21 cellular contexts compared by ENCODE assay signal in genomic region chr9:115891929-115892328, GRCh38.
DNase-seq lines count a peak whose midpoint lies in the region; TF ChIP-seq lines count a peak whose summit lies in the region.
"Had no signal": no experiment of that assay in that cellular context is flagged by ENCODE, and none has a peak within 500 bp of the region (broad histone marks: within the 10 kb centered on the region; RNA-seq: fewer than 3 reads in every experiment).

No MANE protein-coding gene starts in this region.

- DNase-seq in AG04449 (ENCODE audit: low read depth, low spot score): peak; percentile 29
- peak; percentile 34 for DNase-seq in H4 (ENCODE audit: low spot score)
- peak; percentile 56 for DNase-seq in adipocyte (ENCODE audit: low read depth)
- peak; percentile 89 for DNase-seq in fibroblast of peridontal ligament (ENCODE audit: extremely low read depth)
- DNase-seq in HuH-7 (ENCODE audit: low spot score): no peak
- no peak for DNase-seq in SJCRH30
- DNase-seq in Peyer's patch: no peak
- no peak for DNase-seq in esophagus squamous epithelium (lab: John Stamatoyannopoulos, UW)
- DNase-seq: activated naive CD4-positive, alpha-beta T cell treated with anti-CD3 and anti-CD28 coated beads, Interleukin-2, amount 10 ng/mL, durations not matched to agents 7 days and 5 days; activated T-cell treated with anti-CD3 and anti-CD28 coated beads for 4 hours; DMS79 treated with DMSO at 0.1 percent for 48 hours; effector CD4-positive, alpha-beta T cell; left ventricle myocardium inferior; MV-4-11; NCI-H2029 treated with DMSO at 0.1 percent for 48 hours; NCI-H524; nucleus accumbens; upper lobe of left lung had no signal

- H3K4me3 ChIP-seq in AG04449 (ENCODE audit: low read depth, low read length): no peak overlapping the region
- no peak overlapping the region for H3K4me3 ChIP-seq in adipocyte (ENCODE audit: low read length)
- no peak overlapping the region for H3K4me3 ChIP-seq in SJCRH30
- H3K4me3 ChIP-seq in Peyer's patch: no peak overlapping the region
- no peak overlapping the region for H3K4me3 ChIP-seq in esophagus squamous epithelium
- H3K4me3 ChIP-seq: A549, gastroesophageal sphincter, left ventricle myocardium inferior, right atrium auricular region, upper lobe of left lung had no signal

- H3K4me1 ChIP-seq in adipocyte (ENCODE audit: control insufficient read depth, insufficient read depth, low read length): no peaks in the 10 kb centered on the region
- H3K4me1 ChIP-seq in SJCRH30: no peaks in the 10 kb centered on the region
- H3K4me1 ChIP-seq in Peyer's patch: no peaks in the 10 kb centered on the region
- H3K4me1 ChIP-seq in esophagus squamous epithelium: peaks cover 0 to 2% (median 0%) of the 10 kb centered on the region in 3 donors
- H3K4me1 ChIP-seq: A549, gastroesophageal sphincter, left ventricle myocardium inferior, right atrium auricular region, upper lobe of left lung had no signal

- TF ChIP-seq CTCF in AG04449 (IDR thresholded peaks at IDR 0.05; ENCODE audit: insufficient read depth, low read length, missing control alignments) (no peak), Peyer's patch (IDR thresholded peaks at IDR 0.05) (no peak), esophagus squamous epithelium (IDR thresholded peaks at IDR 0.05) (no peak)

- POLR2A ChIA-PET in AG04449 (lab: Yijun Ruan, JAX): no interaction called here

- H3K36me3 ChIP-seq in adipocyte (ENCODE audit: control insufficient read depth, insufficient read depth, low read length, severe bottlenecking) (no peaks in the 10 kb centered on the region), SJCRH30 (no peaks in the 10 kb centered on the region), Peyer's patch (no peaks in the 10 kb centered on the region), esophagus squamous epithelium (no peaks in the 10 kb centered on the region)
- H3K36me3 ChIP-seq: gastroesophageal sphincter, left ventricle myocardium inferior, right atrium auricular region, upper lobe of left lung had no signal

- TF ChIP-seq POLR2A in Peyer's patch (IDR thresholded peaks at IDR 0.05) (no peak), esophagus squamous epithelium (IDR thresholded peaks at IDR 0.05) (no peak)

- intact Hi-C loops in esophagus squamous epithelium (cut with DNase I): no loop called here

- no peak overlapping the region for H3K27ac ChIP-seq in SJCRH30
- no peak overlapping the region for H3K27ac ChIP-seq in Peyer's patch
- no peak overlapping the region for H3K27ac ChIP-seq in esophagus squamous epithelium
- H3K27ac ChIP-seq: A549, gastroesophageal sphincter, left ventricle myocardium inferior, right atrium auricular region, upper lobe of left lung had no signal

- H3K27me3 ChIP-seq in adipocyte (replicated peaks; ENCODE audit: control insufficient read depth, insufficient read depth, low read length) (no peaks in the 10 kb centered on the region), SJCRH30 (no peaks in the 10 kb centered on the region), Peyer's patch (no peaks in the 10 kb centered on the region), esophagus squamous epithelium (no peaks in the 10 kb centered on the region)
- H3K27me3 ChIP-seq: gastroesophageal sphincter, right atrium auricular region, upper lobe of left lung had no signal

- WGBS in esophagus squamous epithelium, 2 donors: 18 to 22% methylated on average over 2 of the region's 2 CpGs

- CTCF ChIA-PET in AG04449 (lab: Yijun Ruan, JAX): interaction anchor here (0.9 kb wide), 1 partner anchor 299 kb away, joined by 3 read pairs; no protein-coding TSS in a partner anchor

- no peaks in the 10 kb centered on the region for H3K9me3 ChIP-seq in adipocyte (ENCODE audit: control insufficient read depth, low read length)
- 0 out of 2 replicates have a peak, but pooled peaks cover 5% of the 10 kb centered on the region for H3K9me3 ChIP-seq in SJCRH30 (replicated peaks)
- peaks cover 0 to 3% (median 0%) of the 10 kb centered on the region in 4 donors for H3K9me3 ChIP-seq in Peyer's patch
- H3K9me3 ChIP-seq in esophagus squamous epithelium: no peaks in the 10 kb centered on the region
- H3K9me3 ChIP-seq: gastroesophageal sphincter, right atrium auricular region, upper lobe of left lung had no signal

- no peak overlapping the region for H3K9ac ChIP-seq in adipocyte (ENCODE audit: low read length)

Comparison
In these comparisons a context has a peak if more than half of its experiments do, and no peak if none do; other contexts are left out.
1. DNase-seq: peak in AG04449 (single experiment), H4 (single experiment), adipocyte (single experiment) and fibroblast of peridontal ligament (single experiment); none in HuH-7 (single experiment), SJCRH30 (0 of 2), Peyer's patch (0 of 3) and esophagus squamous epithelium (single experiment).